Comparison of ENCODE assay signal across 16 cellular contexts in genomic region chr4:125739760-125740159, GRCh38.
DNase-seq lines count a peak whose midpoint lies in the region; ATAC-seq and TF ChIP-seq lines count a peak whose summit lies in the region.
"Had no signal": no experiment of that assay in that cellular context is flagged by ENCODE, and none has a peak within 500 bp of the region (broad histone marks: within the 10 kb centered on the region; RNA-seq: fewer than 3 reads in every experiment).

No MANE protein-coding gene starts in this region.

- TF ChIP-seq RAD21 in IMR-90 (IDR thresholded peaks at IDR 0.05; ENCODE audit: low read length) = no peak

- TF ChIP-seq CTCF in IMR-90 (conservative IDR thresholded peaks at IDR 0.05; ENCODE audit: low read depth, low read length) (no peak), brain microvascular endothelial cell (IDR thresholded peaks at IDR 0.05; ENCODE audit: low read depth, low read length, missing control alignments) (no peak), retinal pigment epithelial cell (conservative IDR thresholded peaks at IDR 0.05; ENCODE audit: low read depth, low read length) (no peak)

- peak overlapping the region; percentile 23 to 90; a peak in 3 of 4 replicates for H4K8ac ChIP-seq in IMR-90 (ENCODE audit: low read depth in 2 of 2, low read length in 2 of 2)

- H3K14ac ChIP-seq in IMR-90 (replicated peaks; ENCODE audit: low read depth, low read length) = peak overlapping the region; percentile 79

- POLR2A ChIA-PET in IMR-90 (lab: Charles Lee; ENCODE audit: unreplicated experiment) = no interaction called here

- no peak overlapping the region for H3K4me3 Mint-ChIP-seq in activated CD4-positive, alpha-beta T cell treated with anti-CD3 and anti-CD28 coated beads, Interleukin-2, amount 10 ng/mL, durations not matched to agents 24 days and 14 days
- H3K4me3 Mint-ChIP-seq: activated T-cell treated with anti-CD3 and anti-CD28 coated beads, Interleukin-2, amount 50 U/mL, for 24 hours had no signal

- peak; percentile 47; the same call in 1 of the 2 replicates for ATAC-seq in IMR-90 (ENCODE audit: low read depth)
- no peak for ATAC-seq in HG03520 (IDR thresholded peaks at IDR 0.05; ENCODE audit: unreplicated experiment)

- peak overlapping the region; percentile 2; the same call in 1 of the 2 replicates for H3K23ac ChIP-seq in IMR-90 (ENCODE audit: low read depth, low read length)

- H4K91ac ChIP-seq in IMR-90 (ENCODE audit: insufficient read depth, low read depth, low read length) = peak overlapping the region; percentile 20

- peak overlapping the region; percentile 57; the same call in 1 of the 2 replicates for H4K5ac ChIP-seq in IMR-90 (ENCODE audit: low read depth, low read length)

- no CpG with 5 or more reads among the region's 2 CpGs for WGBS in IMR-90 (ENCODE audit: extremely low coverage in 2 of 2, insufficient read length in 1 of 2), 2 experiments

- H3K4me2 ChIP-seq in IMR-90 (ENCODE audit: low read depth, low read length) = peak overlapping the region; percentile 25; the same call in 1 of the 2 replicates

- H3K9me3 ChIP-seq in IMR-90 (ENCODE audit: control insufficient read depth, insufficient read depth, low read length) = no peaks in the 10 kb centered on the region
- H3K9me3 ChIP-seq: adrenal gland, MG63, sigmoid colon had no signal

- no peaks in the 10 kb centered on the region for H3K4me1 Mint-ChIP-seq in activated CD4-positive, alpha-beta T cell treated with anti-CD3 and anti-CD28 coated beads, Interleukin-2, amount 10 ng/mL, durations not matched to agents 24 days and 14 days

- no peak overlapping the region for H3K4me3 ChIP-seq in IMR-90 (ENCODE audit: insufficient read depth, low read depth, low read length)
- H3K4me3 ChIP-seq in brain microvascular endothelial cell (ENCODE audit: low read depth, low read length) = no peak overlapping the region
- no peak overlapping the region for H3K4me3 ChIP-seq in retinal pigment epithelial cell (ENCODE audit: low read length)
- H3K4me3 ChIP-seq: adrenal gland, MG63, sigmoid colon had no signal

- H3K27ac Mint-ChIP-seq in activated CD4-positive, alpha-beta T cell treated with anti-CD3 and anti-CD28 coated beads, Interleukin-2, amount 10 ng/mL, durations not matched to agents 24 days and 14 days = no peak overlapping the region
- H3K27ac Mint-ChIP-seq: activated T-cell treated with anti-CD3 and anti-CD28 coated beads, Interleukin-2, amount 50 U/mL, for 24 hours had no signal

- peak overlapping the region; percentile 62 for H2BK5ac ChIP-seq in IMR-90 (ENCODE audit: low read depth, low read length, poor library complexity, severe bottlenecking)

- in situ Hi-C loops in IMR-90 (cut with MboI; ENCODE audit: low sequenced_read_pairs) = loop anchor here (5.0 kb wide), 1 partner anchor 427 kb away; the partner anchor contains the start of gene FAT4
- in situ Hi-C loops in brain microvascular endothelial cell (cut with HindIII; ENCODE audit: low pct_ligation_motif_present, low sequenced_read_pairs) = no loop called here

- H2AK5ac ChIP-seq in IMR-90 (ENCODE audit: low read depth, low read length) = no peak overlapping the region

- peak overlapping the region; percentile 71 for H2AFZ ChIP-seq in IMR-90 (replicated peaks; ENCODE audit: low read length, poor library complexity)

- peak overlapping the region; percentile 71 for H2BK120ac ChIP-seq in IMR-90 (ENCODE audit: low read depth, low read length)

- peak overlapping the region; percentile 36 for H2BK20ac ChIP-seq in IMR-90 (ENCODE audit: low read depth, low read length)

- no peak overlapping the region for H3K9ac ChIP-seq in IMR-90 (ENCODE audit: low read depth, low read length)

- no peak overlapping the region; the same call in 1 of the 2 replicates for H3K56ac ChIP-seq in IMR-90 (ENCODE audit: extremely low read depth, insufficient read depth, low read length)

- peak overlapping the region; percentile 66; the same call in 2 of the 3 replicates for H2BK15ac ChIP-seq in IMR-90 (ENCODE audit: low read depth, low read length)

- no peak for TF ChIP-seq POLR2A in IMR-90 (IDR thresholded peaks at IDR 0.05; ENCODE audit: low read depth, low read length)

- DNase-seq in IMR-90 (peak; percentile 38), brain microvascular endothelial cell (peak; percentile 40), left kidney (ENCODE audit: low read depth, low spot score) (peak; percentile 62), retinal pigment epithelial cell (ENCODE audit: low read depth) (peak; percentile 42), caudate nucleus (lab: John Stamatoyannopoulos, UW) (no peak), GF-D8 (lab: John Stamatoyannopoulos, UW) (no peak)
- DNase-seq in activated CD4-positive, alpha-beta T cell treated with anti-CD3 and anti-CD28 coated beads, Interleukin-2, amount 10 ng/mL, durations not matched to agents 24 days and 14 days = no peak
- DNase-seq: activated CD4-positive, CD25-positive, alpha-beta regulatory T cell treated with anti-CD3 and anti-CD28 coated beads, Interleukin-2, amount 50 U/mL, for 72 hours; activated T-cell treated with anti-CD3 and anti-CD28 coated beads, Interleukin-2, amount 50 U/mL, for 24 hours; effector CD4-positive, alpha-beta T cell; MG63; NCI-H2081 treated with DMSO at 0.1 percent for 48 hours; sigmoid colon had no signal

- intact Hi-C loops in IMR-90 (cut with micrococcal nuclease) = loop anchor here (5.0 kb wide), 1 partner anchor 352 kb away; no protein-coding TSS in a partner anchor
- intact Hi-C loops in activated CD4-positive, alpha-beta T cell treated with anti-CD3 and anti-CD28 coated beads, Interleukin-2, amount 10 ng/mL, durations not matched to agents 24 days and 14 days (cut with micrococcal nuclease) = no loop called here

- H3K27me3 Mint-ChIP-seq in activated CD4-positive, alpha-beta T cell treated with anti-CD3 and anti-CD28 coated beads, Interleukin-2, amount 10 ng/mL, durations not matched to agents 24 days and 14 days = no peaks in the 10 kb centered on the region
- H3K27me3 Mint-ChIP-seq: activated T-cell treated with anti-CD3 and anti-CD28 coated beads, Interleukin-2, amount 50 U/mL, for 24 hours had no signal

- no peaks in the 10 kb centered on the region for H3K36me3 Mint-ChIP-seq in activated CD4-positive, alpha-beta T cell treated with anti-CD3 and anti-CD28 coated beads, Interleukin-2, amount 10 ng/mL, durations not matched to agents 24 days and 14 days (ENCODE audit: low read depth)

- H3K18ac ChIP-seq in IMR-90 (ENCODE audit: low read depth, low read length) = peak overlapping the region; percentile 78; the same call in 1 of the 2 replicates

- H3K27ac ChIP-seq in IMR-90 (ENCODE audit: insufficient read depth, low read length) (peak overlapping the region; percentile 3; the same call in 1 of the 2 replicates), brain microvascular endothelial cell (peak overlapping the region; percentile 23), caudate nucleus (ENCODE audit: low read depth, low read length) (no peak overlapping the region)
- H3K27ac ChIP-seq: adrenal gland, C4-2B, sigmoid colon had no signal

- dilution Hi-C loops in IMR-90 (cut with HindIII; ENCODE audit: low sequenced_read_pairs, unreplicated experiment) = no loop called here

- no TSS peak for BruUV-seq in IMR-90 (replicated peaks; lab: Mats Ljungman, UMichigan)

- no peaks in the 10 kb centered on the region for H3K9me1 ChIP-seq in IMR-90 (ENCODE audit: insufficient read depth, low read length)

- H4K20me1 ChIP-seq in IMR-90 (ENCODE audit: insufficient read depth, low read length) = no peaks in the 10 kb centered on the region

- peaks cover 6% of the 10 kb centered on the region; the same call in 1 of the 2 replicates for H3K4me1 ChIP-seq in IMR-90 (ENCODE audit: control insufficient read depth, insufficient read depth, low read length)

- H3K4ac ChIP-seq in IMR-90 (ENCODE audit: low read depth, low read length) = peak overlapping the region; percentile 61; the same call in 1 of the 2 replicates

- H3K36me3 ChIP-seq in IMR-90 (ENCODE audit: control insufficient read depth, insufficient read depth, low read length) (no peaks in the 10 kb centered on the region), brain microvascular endothelial cell (replicated peaks) (no peaks in the 10 kb centered on the region)
- H3K36me3 ChIP-seq: adrenal gland, MG63, sigmoid colon had no signal

- no peak overlapping the region for H2AK9ac ChIP-seq in IMR-90 (replicated peaks; ENCODE audit: low read depth, low read length, poor library complexity)

- H3K9me3 Mint-ChIP-seq in activated CD4-positive, alpha-beta T cell treated with anti-CD3 and anti-CD28 coated beads, Interleukin-2, amount 10 ng/mL, durations not matched to agents 24 days and 14 days = no peaks in the 10 kb centered on the region

- H3K79me1 ChIP-seq in IMR-90 (ENCODE audit: low read depth in 1 of 2, low read length in 2 of 2) = no peaks in the 10 kb centered on the region

- CTCF ChIA-PET in IMR-90 (lab: Yijun Ruan, JAX) = no interaction called here

- no peaks in the 10 kb centered on the region for H3K27me3 ChIP-seq in IMR-90 (ENCODE audit: control insufficient read depth, insufficient read depth, low read length)
- H3K27me3 ChIP-seq in brain microvascular endothelial cell (replicated peaks) = no peaks in the 10 kb centered on the region
- H3K27me3 ChIP-seq: adrenal gland, MG63, sigmoid colon had no signal

TF ChIP-seq in IMR-90, 13 proteins besides CTCF, POLR2A, EP300 and RAD21:
- TF ChIP-seq MXI1 (IDR thresholded peaks at IDR 0.05; ENCODE audit: borderline replicate concordance, low read depth, low read length) (no peak), BHLHE40 (IDR thresholded peaks at IDR 0.05; ENCODE audit: low read depth, low read length) (no peak), RFX5 (IDR thresholded peaks at IDR 0.05; ENCODE audit: low read depth, low read length) (no peak), CHD1 (IDR thresholded peaks at IDR 0.05; ENCODE audit: low read depth, low read length) (no peak), MAZ (IDR thresholded peaks at IDR 0.05; ENCODE audit: borderline replicate concordance, low read depth, low read length) (no peak), USF2 (IDR thresholded peaks at IDR 0.05; ENCODE audit: low read depth, low read length) (no peak), NFE2L2 (IDR thresholded peaks at IDR 0.05; ENCODE audit: low read depth, low read length) (no peak), CEBPB (IDR thresholded peaks at IDR 0.05; ENCODE audit: low read depth, low read length) (no peak)
TF ChIP-seq in IMR-90: peak in this region for 0.

Comparison
In these comparisons a context has a peak if more than half of its experiments do, and no peak if none do; other contexts are left out.
1. DNase-seq: peak in IMR-90 (single experiment), brain microvascular endothelial cell (single experiment), left kidney (single experiment) and retinal pigment epithelial cell (single experiment); none in caudate nucleus (0 of 61), GF-D8 (single experiment) and activated CD4-positive, alpha-beta T cell treated with anti-CD3 and anti-CD28 coated beads, Interleukin-2, amount 10 ng/mL, durations not matched to agents 24 days and 14 days (single experiment).